8 cellular contexts compared by ENCODE assay signal in the genomic region with DNA sequence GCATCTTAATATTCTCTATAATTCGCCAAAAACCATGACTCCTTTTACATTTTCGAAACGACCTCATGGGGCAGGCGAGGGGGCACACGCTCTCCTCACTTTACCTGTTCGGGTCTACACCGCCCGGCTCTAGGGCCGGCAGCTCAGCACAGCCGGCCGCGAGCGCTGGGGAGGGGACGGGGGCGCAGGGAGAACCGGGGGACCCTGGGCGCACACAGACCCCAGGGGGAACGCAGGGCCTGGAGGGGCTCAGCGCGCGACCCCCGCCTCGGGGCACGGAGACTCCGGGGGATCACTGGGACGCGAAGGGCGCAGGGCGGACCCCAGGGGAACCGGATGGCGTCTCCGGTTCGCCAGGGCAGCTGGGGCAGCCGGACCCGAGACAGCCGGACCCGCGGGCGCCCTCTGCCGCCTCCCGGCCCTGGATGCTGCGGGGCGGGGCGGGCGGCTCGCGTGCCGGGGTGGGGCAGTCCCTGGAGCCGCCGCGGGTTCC. TPM values are rescaled to one million over a fixed set of nuclear protein-coding genes. Genes with fewer than 3 reads are reported as not detected.
DNase-seq lines count a peak whose midpoint lies in the region; ATAC-seq and TF ChIP-seq lines count a peak whose summit lies in the region.

A gene (plus strand): TSS at position 482 of the 493 bp plus-strand sequence. CDS start 22,189 bp downstream, outside the sequence.

- H3K27ac Mint-ChIP-seq in activated T-cell treated with anti-CD3 and anti-CD28 coated beads, Interleukin-2, amount 50 U/mL, for 24 hours: peak within 1 kb of the TSS; percentile 64
- no peak within 1 kb of the TSS for H3K27ac Mint-ChIP-seq in neural progenitor cell

- peak; percentile 55 for ATAC-seq in HG02642 (IDR thresholded peaks at IDR 0.05; ENCODE audit: poor library complexity, unreplicated experiment)

- peak within 1 kb of the TSS; percentile 82 to 88 for H3K4me3 ChIP-seq in foreskin fibroblast (ENCODE audit: low read depth in 1 of 2, low read length in 2 of 2)
- peak within 1 kb of the TSS; percentile 75 for H3K4me3 ChIP-seq in neural progenitor cell

- TF ChIP-seq CTCF in foreskin fibroblast (IDR thresholded peaks at IDR 0.05; ENCODE audit: low read depth, low read length): peak; percentile 37
- TF ChIP-seq CTCF in neural progenitor cell (IDR thresholded peaks at IDR 0.05): peak; percentile 57

- H3K4me3 Mint-ChIP-seq in activated T-cell treated with anti-CD3 and anti-CD28 coated beads, Interleukin-2, amount 50 U/mL, for 24 hours: peak within 1 kb of the TSS; percentile 76
- peak within 1 kb of the TSS; percentile 81 for H3K4me3 Mint-ChIP-seq in neural progenitor cell

- peaks cover 8% of the 10 kb centered on the region for H3F3A ChIP-seq in neural progenitor cell (ENCODE audit: low read depth)

- peak within 1 kb of the TSS; percentile 83 for H3K4me2 ChIP-seq in neural progenitor cell

- no peak within 1 kb of the TSS for H3K27ac ChIP-seq in neural progenitor cell

- no peaks in the 10 kb centered on the region for H3K79me2 ChIP-seq in neural progenitor cell (ENCODE audit: low read depth)

- H2AFZ ChIP-seq in neural progenitor cell (replicated peaks): peak within 1 kb of the TSS; percentile 99

- peak; percentile 24 for DNase-seq in A172 (ENCODE audit: low spot score)
- peak; percentile 53 for DNase-seq in NCI-H2171 (lab: John Stamatoyannopoulos, UW)
- DNase-seq in activated T-cell treated with anti-CD3 and anti-CD28 coated beads, Interleukin-2, amount 50 U/mL, for 24 hours: peak; percentile 75
- peak; percentile 74 to 93 for DNase-seq in foreskin fibroblast
- DNase-seq in neural progenitor cell (ENCODE audit: low spot score): peak; percentile 88
- DNase-seq in cerebellar cortex (ENCODE audit: low spot score): no peak

- H4K20me1 ChIP-seq in neural progenitor cell (ENCODE audit: low read depth): peaks cover 28% of the 10 kb centered on the region

- H3K9me3 ChIP-seq in neural progenitor cell (ENCODE audit: low read depth): no peaks in the 10 kb centered on the region

- TF ChIP-seq POLR2A in GM10847 (IDR thresholded peaks at IDR 0.05; ENCODE audit: extremely low read depth, insufficient read length): peak; percentile 23

- no peaks in the 10 kb centered on the region for H3K36me3 ChIP-seq in neural progenitor cell

- H3K9ac ChIP-seq in neural progenitor cell: no peak within 1 kb of the TSS

- peaks cover 21% of the 10 kb centered on the region for H3K4me1 Mint-ChIP-seq in activated T-cell treated with anti-CD3 and anti-CD28 coated beads, Interleukin-2, amount 50 U/mL, for 24 hours (ENCODE audit: low read depth)
- no peaks in the 10 kb centered on the region for H3K4me1 Mint-ChIP-seq in neural progenitor cell

- H3K9me3 Mint-ChIP-seq in activated T-cell treated with anti-CD3 and anti-CD28 coated beads, Interleukin-2, amount 50 U/mL, for 24 hours: no peaks in the 10 kb centered on the region
- no peaks in the 10 kb centered on the region for H3K9me3 Mint-ChIP-seq in neural progenitor cell

- peaks cover 42% of the 10 kb centered on the region for H3K27me3 Mint-ChIP-seq in activated T-cell treated with anti-CD3 and anti-CD28 coated beads, Interleukin-2, amount 50 U/mL, for 24 hours
- peaks cover 28% of the 10 kb centered on the region for H3K27me3 Mint-ChIP-seq in neural progenitor cell (ENCODE audit: insufficient read depth, low read depth)

- peaks cover 17% of the 10 kb centered on the region for H3K36me3 Mint-ChIP-seq in activated T-cell treated with anti-CD3 and anti-CD28 coated beads, Interleukin-2, amount 50 U/mL, for 24 hours (ENCODE audit: low read depth)
- no peaks in the 10 kb centered on the region for H3K36me3 Mint-ChIP-seq in neural progenitor cell

- peaks cover 68% of the 10 kb centered on the region for H3K27me3 ChIP-seq in neural progenitor cell

- H3K4me1 ChIP-seq in neural progenitor cell: peaks cover 6% of the 10 kb centered on the region

RNA-seq across cellular contexts. Expression of the gene that starts here (rescaled TPM):
- total RNA-seq in A172 (2014; rRNA removed; shearing (Covaris generic)): 1.2 and 1.4 TPM in 2 replicates
- 0.34 and 0.68 TPM in 2 replicates for total RNA-seq in neural progenitor cell (ENCODE audit: low replicate concordance)

Comparison
In these comparisons a context has a peak if more than half of its experiments do, and no peak if none do; other contexts are left out.
1. Peak in DNase-seq, H3K4me3 ChIP-seq and H3K4me2 ChIP-seq in neural progenitor cell; RNA of the gene not detected or under 1 TPM.